In genomic region chr15:89667706-89667960, GRCh38 we compare ENCODE assay signal across 20 cellular contexts. TPM values are rescaled to one million over a fixed set of nuclear protein-coding genes. Genes with fewer than 3 reads are reported as not detected.
DNase-seq lines count a peak whose midpoint lies in the region; ATAC-seq and TF ChIP-seq lines count a peak whose summit lies in the region.
"Had no signal": no experiment of that assay in that cellular context is flagged by ENCODE, and none has a peak within 500 bp of the region (broad histone marks: within the 10 kb centered on the region; RNA-seq: fewer than 3 reads in every experiment).

No MANE protein-coding gene starts in this region.

- H3K9me3 ChIP-seq in adipocyte (ENCODE audit: control insufficient read depth, low read length) (no peaks in the 10 kb centered on the region), neuronal stem cell (replicated peaks in 1 of 2; ENCODE audit: control insufficient read depth in 2 of 2, insufficient read depth in 1 of 2, low read depth in 1 of 2, low read length in 2 of 2) (no peaks in the 10 kb centered on the region)
- H3K9me3 ChIP-seq: BE2C had no signal

- H3K18ac ChIP-seq in neuronal stem cell (ENCODE audit: low read length) = peak overlapping the region; percentile 81

- no peak overlapping the region for H3K27ac ChIP-seq in neuronal stem cell (replicated peaks; ENCODE audit: low read length)
- H3K27ac ChIP-seq: GM23248, HL-60 had no signal

- intact Hi-C loops in natural killer cell (cut with micrococcal nuclease) = no loop called here

- no peak overlapping the region for H2BK120ac ChIP-seq in neuronal stem cell (ENCODE audit: low read depth, low read length)

- no peaks in the 10 kb centered on the region for H3K36me3 Mint-ChIP-seq in natural killer cell
- no peaks in the 10 kb centered on the region for H3K36me3 Mint-ChIP-seq in natural killer cell treated with Interleukin-12 subunit alpha and Interleukin-12 subunit beta and Interleukin-15 and Interleukin-18, amount 100 ng/mL, for 72 hours
- H3K36me3 Mint-ChIP-seq: CD8-positive, alpha-beta memory T cell had no signal

- no peaks in the 10 kb centered on the region for H3K9me3 Mint-ChIP-seq in natural killer cell
- H3K9me3 Mint-ChIP-seq in natural killer cell treated with Interleukin-12 subunit alpha and Interleukin-12 subunit beta and Interleukin-15 and Interleukin-18, amount 100 ng/mL, for 72 hours = no peaks in the 10 kb centered on the region
- H3K9me3 Mint-ChIP-seq: CD8-positive, alpha-beta memory T cell had no signal

- peaks cover 58% of the 10 kb centered on the region for H3K4me1 ChIP-seq in adipocyte (ENCODE audit: control insufficient read depth, insufficient read depth, low read length)
- H3K4me1 ChIP-seq in neuronal stem cell (ENCODE audit: control insufficient read depth in 2 of 2, insufficient read depth in 1 of 2, low read depth in 1 of 2, low read length in 2 of 2) = peaks cover 4 to 5% of the 10 kb centered on the region in 2 donors

- in situ Hi-C loops in G401 (cut with HindIII; ENCODE audit: low sequenced_read_pairs) = no loop called here

- peak overlapping the region; percentile 38 for H2AK5ac ChIP-seq in neuronal stem cell (ENCODE audit: low read depth, low read length)

- H3K36me3 ChIP-seq in adipocyte (ENCODE audit: control insufficient read depth, insufficient read depth, low read length, severe bottlenecking) = peaks cover 73% of the 10 kb centered on the region
- no peaks in the 10 kb centered on the region for H3K36me3 ChIP-seq in neuronal stem cell (replicated peaks in 1 of 2; ENCODE audit: control insufficient read depth in 2 of 2, insufficient read depth in 2 of 2, low read length in 2 of 2)
- H3K36me3 ChIP-seq: BE2C had no signal

- H3K4ac ChIP-seq in neuronal stem cell (ENCODE audit: low read length) = no peak overlapping the region

- no peak overlapping the region for H3K23ac ChIP-seq in neuronal stem cell (ENCODE audit: low read depth, low read length, poor library complexity)

- peak overlapping the region; percentile 68 for H2BK12ac ChIP-seq in neuronal stem cell (ENCODE audit: low read length)

- H3K4me3 ChIP-seq in adipocyte (ENCODE audit: low read length) (no peak overlapping the region), neuronal stem cell (ENCODE audit: low read length in 2 of 2) (no peak overlapping the region)
- H3K4me3 ChIP-seq: GM23248 had no signal

- H3K27me3 ChIP-seq in adipocyte (replicated peaks; ENCODE audit: control insufficient read depth, insufficient read depth, low read length) (no peaks in the 10 kb centered on the region), neuronal stem cell (ENCODE audit: control insufficient read depth in 3 of 3, insufficient read depth in 3 of 3, low read depth in 1 of 3, low read length in 3 of 3) (peaks cover 0 to 60% (median 11%) of the 10 kb centered on the region in 3 experiments)
- H3K27me3 ChIP-seq: BE2C had no signal

- H4K91ac ChIP-seq in neuronal stem cell (ENCODE audit: low read depth, low read length, poor library complexity) = no peak overlapping the region

- no peak overlapping the region for H2AFZ ChIP-seq in neuronal stem cell (ENCODE audit: low read length)
- H2AFZ ChIP-seq: GM23248 had no signal

- no peak for ATAC-seq in natural killer cell
- ATAC-seq in natural killer cell treated with Interleukin-12 subunit alpha and Interleukin-12 subunit beta and Interleukin-15 and Interleukin-18, amount 100 ng/mL, for 72 hours = no peak
- ATAC-seq in GM18520 (IDR thresholded peaks at IDR 0.05; ENCODE audit: unreplicated experiment) = no peak

- peaks cover 0 to 7% of the 10 kb centered on the region in 2 donors for H3K4me1 Mint-ChIP-seq in natural killer cell
- peaks cover 0 to 6% of the 10 kb centered on the region in 2 donors for H3K4me1 Mint-ChIP-seq in natural killer cell treated with Interleukin-12 subunit alpha and Interleukin-12 subunit beta and Interleukin-15 and Interleukin-18, amount 100 ng/mL, for 72 hours (ENCODE audit: low read depth in 2 of 2)

- H2BK15ac ChIP-seq in neuronal stem cell (ENCODE audit: low read length) = peak overlapping the region; percentile 90

- DNase-seq in natural killer cell = no peak
- no peak for DNase-seq in natural killer cell treated with Interleukin-12 subunit alpha and Interleukin-12 subunit beta and Interleukin-15 and Interleukin-18, amount 100 ng/mL, for 72 hours (ENCODE audit: low spot score)
- DNase-seq in adipocyte (ENCODE audit: low read depth) = no peak
- no peak for DNase-seq in neuronal stem cell (ENCODE audit: low spot score)
- no peak for DNase-seq in G401 (ENCODE audit: low spot score)
- DNase-seq: ACHN; BE2C; C1 segment of cervical spinal cord; CD4-positive, CD25-positive, alpha-beta regulatory T cell; CD8-positive, alpha-beta memory T cell; COR-L47; DMS 273 treated with DMSO at 0.1 percent for 48 hours; DMS53; DND-41; EL; GM23248; HCEC 1CT had no signal

- no peak for TF ChIP-seq CTCF in natural killer cell (IDR thresholded peaks at IDR 0.05)

- H3K9ac ChIP-seq in adipocyte (ENCODE audit: low read length) = peak overlapping the region; percentile 34
- H3K9ac ChIP-seq in neuronal stem cell (ENCODE audit: low read depth, low read length, poor library complexity) = no peak overlapping the region
- H3K9ac ChIP-seq: GM23248 had no signal

- no peak overlapping the region for H3K27ac Mint-ChIP-seq in natural killer cell
- H3K27ac Mint-ChIP-seq in natural killer cell treated with Interleukin-12 subunit alpha and Interleukin-12 subunit beta and Interleukin-15 and Interleukin-18, amount 100 ng/mL, for 72 hours = no peak overlapping the region
- H3K27ac Mint-ChIP-seq: CD4-positive, CD25-positive, alpha-beta regulatory T cell had no signal

- H3K4me3 Mint-ChIP-seq in natural killer cell = peak overlapping the region; percentile 37
- no peak overlapping the region for H3K4me3 Mint-ChIP-seq in natural killer cell treated with Interleukin-12 subunit alpha and Interleukin-12 subunit beta and Interleukin-15 and Interleukin-18, amount 100 ng/mL, for 72 hours
- H3K4me3 Mint-ChIP-seq: CD8-positive, alpha-beta memory T cell had no signal

- peak overlapping the region; percentile 65 for H3K14ac ChIP-seq in neuronal stem cell (ENCODE audit: low read length)

- H3K27me3 Mint-ChIP-seq in natural killer cell (ENCODE audit: low read depth in 2 of 2) = peaks cover 0 to 9% of the 10 kb centered on the region in 2 donors
- H3K27me3 Mint-ChIP-seq in natural killer cell treated with Interleukin-12 subunit alpha and Interleukin-12 subunit beta and Interleukin-15 and Interleukin-18, amount 100 ng/mL, for 72 hours = peaks cover 0 to 8% of the 10 kb centered on the region in 2 donors

- H2BK5ac ChIP-seq in neuronal stem cell (ENCODE audit: low read length) = no peak overlapping the region

- no CpG with 5 or more reads among the region's 7 CpGs for WGBS in neuronal stem cell (ENCODE audit: extremely low coverage in 2 of 2, insufficient read length in 2 of 2, insufficient replicate concordance in 1 of 2), 2 donors

- no peak overlapping the region for H4K8ac ChIP-seq in neuronal stem cell (ENCODE audit: low read depth, low read length)

- no peak overlapping the region for H3K4me2 ChIP-seq in neuronal stem cell (ENCODE audit: insufficient read depth, low read length, poor library complexity, severe bottlenecking)

- H3K79me1 ChIP-seq in neuronal stem cell (ENCODE audit: low read depth, low read length) = no peaks in the 10 kb centered on the region

RNA-seq across cellular contexts. Expression of gene PLIN1, which starts 11.5 kb away (rescaled TPM):
- total RNA-seq in natural killer cell = under 1 TPM; 0.40 to 0.75 (median 0.66) TPM
- 1 to 10 TPM in 1 of 2 donors, under 1 TPM in 1; 0.33 to 1.0 TPM for total RNA-seq in natural killer cell treated with Interleukin-12 subunit alpha and Interleukin-12 subunit beta and Interleukin-15 and Interleukin-18, amount 100 ng/mL, for 72 hours
- polyA plus RNA-seq in neuronal stem cell (2013, experiment 1 of 2) = 0.13 TPM
- polyA plus RNA-seq in neuronal stem cell (2013, experiment 2 of 2) = 0.24 TPM
- total RNA-seq in G401 (2014; rRNA removed; shearing (Covaris generic)) = 0.07 TPM in 1 of 2 replicates, not detected in the other
- total RNA-seq: CD4-positive, CD25-positive, alpha-beta regulatory T cell; GM23248; HT1080 had no signal
- polyA plus RNA-seq: CD4-positive, CD25-positive, alpha-beta regulatory T cell; CD8-positive, alpha-beta memory T cell; GM23248 had no signal

RNA-seq across cellular contexts. Expression of gene KIF7, which starts 12.4 kb away (rescaled TPM):
- 1 to 10 TPM in 2 of 3 donors, under 1 TPM in 1; 0.93 to 3.6 (median 1.6) TPM for total RNA-seq in natural killer cell
- total RNA-seq in natural killer cell treated with Interleukin-12 subunit alpha and Interleukin-12 subunit beta and Interleukin-15 and Interleukin-18, amount 100 ng/mL, for 72 hours = 1 to 10 TPM in 1 of 2 donors, under 1 TPM in 1; 1.00 to 1.4 TPM
- 6.3 TPM for polyA plus RNA-seq in neuronal stem cell (2013, experiment 1 of 2)
- 6.6 TPM for polyA plus RNA-seq in neuronal stem cell (2013, experiment 2 of 2)
- total RNA-seq in G401 (2014; rRNA removed; shearing (Covaris generic)) = 19.6 and 21.5 TPM in 2 replicates
- polyA plus RNA-seq: CD4-positive, CD25-positive, alpha-beta regulatory T cell; CD8-positive, alpha-beta memory T cell had no signal

RNA-seq across cellular contexts. Expression of gene PEX11A, which starts 22.9 kb away (rescaled TPM):
- total RNA-seq in natural killer cell = 1 to 10 TPM; 2.0 to 3.1 (median 3.1) TPM
- total RNA-seq in natural killer cell treated with Interleukin-12 subunit alpha and Interleukin-12 subunit beta and Interleukin-15 and Interleukin-18, amount 100 ng/mL, for 72 hours = 1 to 10 TPM; 3.1 to 3.2 TPM
- polyA plus RNA-seq in neuronal stem cell (2013, experiment 1 of 2) = 5.4 TPM
- polyA plus RNA-seq in neuronal stem cell (2013, experiment 2 of 2) = 4.5 TPM
- total RNA-seq in G401 (2014; rRNA removed; shearing (Covaris generic)) = 4.1 and 11.0 TPM in 2 replicates

RNA-seq across cellular contexts. Expression of gene WDR93, which starts 23.0 kb away (rescaled TPM):
- total RNA-seq in natural killer cell = under 1 TPM in 2 of 3 donors, not detected in 1; 0.25 to 0.38 TPM
- total RNA-seq in natural killer cell treated with Interleukin-12 subunit alpha and Interleukin-12 subunit beta and Interleukin-15 and Interleukin-18, amount 100 ng/mL, for 72 hours = not detected
- polyA plus RNA-seq in neuronal stem cell (2013, experiment 1 of 2) = 0.26 TPM
- 0.29 TPM for polyA plus RNA-seq in neuronal stem cell (2013, experiment 2 of 2)
- 0.25 and 0.64 TPM in 2 replicates for total RNA-seq in G401 (2014; rRNA removed; shearing (Covaris generic))
- total RNA-seq: CD4-positive, CD25-positive, alpha-beta regulatory T cell; CD8-positive, alpha-beta memory T cell; GM23248; HT1080 had no signal
- polyA plus RNA-seq: CD4-positive, CD25-positive, alpha-beta regulatory T cell had no signal
